Comparison of ENCODE assay signal across 30 cellular contexts in genomic region chr18:59694824-59695223, GRCh38. TPM values are rescaled to one million over a fixed set of nuclear protein-coding genes. Genes with fewer than 3 reads are reported as not detected.
A peak's percentile ranks its signal among the peaks of the same experiment; 100 is the strongest.
DNase-seq lines count a peak whose midpoint lies in the region; ATAC-seq and TF ChIP-seq lines count a peak whose summit lies in the region.
"Had no signal": no experiment of that assay in that cellular context is flagged by ENCODE, and none has a peak within 500 bp of the region (broad histone marks: within the 10 kb centered on the region; RNA-seq: fewer than 3 reads in every experiment).

No MANE protein-coding gene starts in this region.

- peaks cover 96% of the 10 kb centered on the region for H3K27me3 Mint-ChIP-seq in neural crest cell (ENCODE audit: low read depth)
- peaks cover 60% of the 10 kb centered on the region for H3K27me3 Mint-ChIP-seq in activated CD4-positive, alpha-beta memory T cell treated with anti-CD3 and anti-CD28 coated beads, Interleukin-2, amount 10 ng/mL, durations not matched to agents 7 days and 5 days

- H2BK5ac ChIP-seq in IMR-90 (ENCODE audit: low read depth, low read length, poor library complexity, severe bottlenecking) = no peak overlapping the region

- H2AK5ac ChIP-seq in IMR-90 (ENCODE audit: low read depth, low read length) = peak overlapping the region; percentile 56

- H3K4me3 Mint-ChIP-seq in neural crest cell = peak overlapping the region; percentile 6
- H3K4me3 Mint-ChIP-seq in activated CD4-positive, alpha-beta memory T cell treated with anti-CD3 and anti-CD28 coated beads, Interleukin-2, amount 10 ng/mL, durations not matched to agents 7 days and 5 days = no peak overlapping the region
- H3K4me3 Mint-ChIP-seq: activated CD8-positive, alpha-beta T cell treated with anti-CD3 and anti-CD28 coated beads for 36 hours; immature natural killer cell; memory B cell; stimulated activated naive CD8-positive, alpha-beta T cell treated with anti-CD3 and anti-CD28 coated beads, Interleukin-15, amount 100 ng/mL, for 72 hours had no signal

- peak overlapping the region; percentile 6; the same call in 1 of the 2 replicates for H3K23ac ChIP-seq in IMR-90 (ENCODE audit: low read depth, low read length)

- peak overlapping the region in 1 of 2 experiments; percentile 15; a peak in 1 of 4 replicates for H4K8ac ChIP-seq in IMR-90 (ENCODE audit: low read depth in 2 of 2, low read length in 2 of 2)

- H3K18ac ChIP-seq in IMR-90 (ENCODE audit: low read depth, low read length) = peak overlapping the region; percentile 31; the same call in 1 of the 2 replicates

- ATAC-seq in IMR-90 (ENCODE audit: low read depth) (no peak), upper lobe of right lung (no peak), GM19467 (IDR thresholded peaks at IDR 0.05; ENCODE audit: unreplicated experiment) (no peak)
- ATAC-seq: activated CD8-positive, alpha-beta T cell treated with anti-CD3 and anti-CD28 coated beads for 36 hours; HCT116; Panc1; stimulated activated naive CD8-positive, alpha-beta T cell treated with anti-CD3 and anti-CD28 coated beads, Interleukin-15, amount 100 ng/mL, for 72 hours had no signal

- H3K4me1 ChIP-seq in IMR-90 (ENCODE audit: control insufficient read depth, insufficient read depth, low read length) (peaks cover 22% of the 10 kb centered on the region), upper lobe of right lung (peaks cover 10% of the 10 kb centered on the region)
- H3K4me1 ChIP-seq: Caco-2 had no signal

- BruUV-seq in IMR-90 (replicated peaks; lab: Mats Ljungman, UMichigan) = no TSS peak

- H3K9me3 Mint-ChIP-seq in neural crest cell = no peaks in the 10 kb centered on the region
- H3K9me3 Mint-ChIP-seq in activated CD4-positive, alpha-beta memory T cell treated with anti-CD3 and anti-CD28 coated beads, Interleukin-2, amount 10 ng/mL, durations not matched to agents 7 days and 5 days = no peaks in the 10 kb centered on the region
- H3K9me3 Mint-ChIP-seq: activated CD8-positive, alpha-beta T cell treated with anti-CD3 and anti-CD28 coated beads for 36 hours; activated T-helper 2 cell treated with anti-CD3 and anti-CD28 coated beads, Interferon-gamma antibody, Interleukin-2, Interleukin-4, amounts not matched to agents 10 μg/mL and 5 μg/mL and 100 μg/mL, durations not matched to agents 14 hours and 24 hours and 36 hours; memory B cell; stimulated activated naive CD8-positive, alpha-beta T cell treated with anti-CD3 and anti-CD28 coated beads, Interleukin-15, amount 100 ng/mL, for 72 hours had no signal

- peak overlapping the region; percentile 94 for H3K4me2 ChIP-seq in IMR-90 (ENCODE audit: low read depth, low read length)

- no CpG with 5 or more reads among the region's 4 CpGs for WGBS in IMR-90 (ENCODE audit: extremely low coverage in 2 of 2, insufficient read length in 1 of 2), 2 experiments

- peaks cover 25 to 66% of the 10 kb centered on the region in 2 experiments for H3K79me1 ChIP-seq in IMR-90 (ENCODE audit: low read depth in 1 of 2, low read length in 2 of 2)

- H2BK120ac ChIP-seq in IMR-90 (ENCODE audit: low read depth, low read length) = peak overlapping the region; percentile 40; the same call in 1 of the 2 replicates

- H3K4ac ChIP-seq in IMR-90 (ENCODE audit: low read depth, low read length) = peak overlapping the region; percentile 35; the same call in 1 of the 2 replicates

- dilution Hi-C loops in IMR-90 (cut with HindIII; ENCODE audit: low sequenced_read_pairs, unreplicated experiment) = no loop called here

- H3K27ac ChIP-seq in IMR-90 (ENCODE audit: insufficient read depth, low read length) (no peak overlapping the region), upper lobe of right lung (no peak overlapping the region)
- H3K27ac ChIP-seq: spleen, thoracic aorta had no signal

- H3K27me3 ChIP-seq in IMR-90 (ENCODE audit: control insufficient read depth, insufficient read depth, low read length) (no peaks in the 10 kb centered on the region), upper lobe of right lung (peaks cover 35% of the 10 kb centered on the region)

- intact Hi-C loops in IMR-90 (cut with micrococcal nuclease) = loop anchor here (10.0 kb wide), 2 partner anchors 50 to 210 kb away; no protein-coding TSS in a partner anchor
- intact Hi-C loops in upper lobe of right lung (cut with DNase I) = no loop called here

- TF ChIP-seq POLR2A in IMR-90 (IDR thresholded peaks at IDR 0.05; ENCODE audit: low read depth, low read length) = no peak

- H3K36me3 ChIP-seq in IMR-90 (ENCODE audit: control insufficient read depth, insufficient read depth, low read length) (no peaks in the 10 kb centered on the region), upper lobe of right lung (no peaks in the 10 kb centered on the region)
- H3K36me3 ChIP-seq: spleen, thoracic aorta had no signal

- TF ChIP-seq RAD21 in IMR-90 (IDR thresholded peaks at IDR 0.05; ENCODE audit: low read length) = no peak

- no peak overlapping the region for H3K14ac ChIP-seq in IMR-90 (replicated peaks; ENCODE audit: low read depth, low read length)

- H3K56ac ChIP-seq in IMR-90 (ENCODE audit: extremely low read depth, insufficient read depth, low read length) = no peak overlapping the region

- H3K36me3 Mint-ChIP-seq in neural crest cell (ENCODE audit: low read depth) = no peaks in the 10 kb centered on the region
- H3K36me3 Mint-ChIP-seq in activated CD4-positive, alpha-beta memory T cell treated with anti-CD3 and anti-CD28 coated beads, Interleukin-2, amount 10 ng/mL, durations not matched to agents 7 days and 5 days (ENCODE audit: low read depth) = no peaks in the 10 kb centered on the region
- H3K36me3 Mint-ChIP-seq: CD14-positive monocyte, memory B cell had no signal

- H2AFZ ChIP-seq in IMR-90 (replicated peaks; ENCODE audit: low read length, poor library complexity) = no peak overlapping the region

- H4K5ac ChIP-seq in IMR-90 (ENCODE audit: low read depth, low read length) = no peak overlapping the region

- H2BK20ac ChIP-seq in IMR-90 (ENCODE audit: low read depth, low read length) = peak overlapping the region; percentile 14; the same call in 1 of the 2 replicates

- 0 out of 2 replicates have a peak, but pooled peaks cover 6% of the 10 kb centered on the region for H4K20me1 ChIP-seq in IMR-90 (ENCODE audit: insufficient read depth, low read length)

- peaks cover 14% of the 10 kb centered on the region; the same call in 1 of the 2 replicates for H3K9me1 ChIP-seq in IMR-90 (ENCODE audit: insufficient read depth, low read length)

- POLR2A ChIA-PET in IMR-90 (lab: Charles Lee; ENCODE audit: unreplicated experiment) = no interaction called here
- POLR2A ChIA-PET in activated CD4-positive, alpha-beta memory T cell treated with anti-CD3 and anti-CD28 coated beads, Interleukin-2, amount 10 ng/mL, durations not matched to agents 7 days and 5 days (lab: Charles Lee) = no interaction called here

- DNase-seq in IMR-90 (no peak), fibroblast of mammary gland (ENCODE audit: low read depth) (no peak), neural crest cell (ENCODE audit: low read depth, low spot score) (no peak), upper lobe of right lung (no peak)
- DNase-seq in stimulated activated naive CD4-positive, alpha-beta T cell (lab: John Stamatoyannopoulos, UW) = no peak
- no peak for DNase-seq in activated CD4-positive, alpha-beta memory T cell treated with anti-CD3 and anti-CD28 coated beads, Interleukin-2, amount 10 ng/mL, durations not matched to agents 7 days and 5 days
- DNase-seq: activated CD8-positive, alpha-beta memory T cell treated with anti-CD3 and anti-CD28 coated beads, Interleukin-2, amount 50 U/mL, for 48 hours; activated CD8-positive, alpha-beta T cell treated with anti-CD3 and anti-CD28 coated beads for 36 hours; activated naive CD4-positive, alpha-beta T cell treated with anti-CD3 and anti-CD28 coated beads, Interleukin-2, amount 50 U/mL, for 16 hours; Caco-2; immature natural killer cell; Kasumi-1; NCI-H1436 treated with DMSO at 0.1 percent for 48 hours; NCI-H2081 treated with DMSO at 0.1 percent for 48 hours; NCI-H226; NCI-H526 treated with DMSO at 0.1 percent for 48 hours; occipital lobe; SHP77; spleen; stimulated activated CD8-positive, alpha-beta memory T cell treated with anti-CD3 and anti-CD28 coated beads, Interleukin-4, amount 100 ng/mL, for 48 hours; stimulated activated naive CD8-positive, alpha-beta T cell treated with anti-CD3 and anti-CD28 coated beads, Interleukin-15, amount 100 ng/mL, for 72 hours had no signal

- in situ Hi-C loops in IMR-90 (cut with MboI; ENCODE audit: low sequenced_read_pairs) = loop anchor here (10.0 kb wide), 2 partner anchors 60 to 230 kb away; no protein-coding TSS in a partner anchor

- no peaks in the 10 kb centered on the region for H3K9me3 ChIP-seq in IMR-90 (ENCODE audit: control insufficient read depth, insufficient read depth, low read length)
- no peaks in the 10 kb centered on the region for H3K9me3 ChIP-seq in upper lobe of right lung
- H3K9me3 ChIP-seq: Caco-2, spleen, thoracic aorta had no signal

- no peak overlapping the region; the same call in 2 of the 3 replicates for H2BK15ac ChIP-seq in IMR-90 (ENCODE audit: low read depth, low read length)

- H3K9ac ChIP-seq in IMR-90 (ENCODE audit: low read depth, low read length) = no peak overlapping the region

- H3K4me1 Mint-ChIP-seq in neural crest cell = peaks cover 20% of the 10 kb centered on the region
- peaks cover 9% of the 10 kb centered on the region for H3K4me1 Mint-ChIP-seq in activated CD4-positive, alpha-beta memory T cell treated with anti-CD3 and anti-CD28 coated beads, Interleukin-2, amount 10 ng/mL, durations not matched to agents 7 days and 5 days
- H3K4me1 Mint-ChIP-seq: immature natural killer cell had no signal

- H3K27ac Mint-ChIP-seq in neural crest cell (ENCODE audit: unreplicated experiment) = no peak overlapping the region
- H3K27ac Mint-ChIP-seq in activated CD4-positive, alpha-beta memory T cell treated with anti-CD3 and anti-CD28 coated beads, Interleukin-2, amount 10 ng/mL, durations not matched to agents 7 days and 5 days = no peak overlapping the region
- H3K27ac Mint-ChIP-seq: activated CD8-positive, alpha-beta T cell treated with anti-CD3 and anti-CD28 coated beads for 36 hours; activated T-helper 2 cell treated with anti-CD3 and anti-CD28 coated beads, Interferon-gamma antibody, Interleukin-2, Interleukin-4, amounts not matched to agents 10 μg/mL and 5 μg/mL and 100 μg/mL, durations not matched to agents 14 hours and 24 hours and 36 hours; CD14-positive monocyte; immature natural killer cell; memory B cell; stimulated activated naive CD8-positive, alpha-beta T cell treated with anti-CD3 and anti-CD28 coated beads, Interleukin-15, amount 100 ng/mL, for 72 hours had no signal

- CTCF ChIA-PET in IMR-90 (lab: Yijun Ruan, JAX) = no interaction called here
- CTCF ChIA-PET in activated CD4-positive, alpha-beta memory T cell treated with anti-CD3 and anti-CD28 coated beads, Interleukin-2, amount 10 ng/mL, durations not matched to agents 7 days and 5 days (lab: Charles Lee) = no interaction called here

- H2AK9ac ChIP-seq in IMR-90 (replicated peaks; ENCODE audit: low read depth, low read length, poor library complexity) = no peak overlapping the region

- no peak for TF ChIP-seq CTCF in IMR-90 (conservative IDR thresholded peaks at IDR 0.05; ENCODE audit: low read depth, low read length)
- no peak for TF ChIP-seq CTCF in fibroblast of mammary gland (conservative IDR thresholded peaks at IDR 0.05; ENCODE audit: control insufficient read depth, insufficient read depth, low read depth, low read length)
- no peak for TF ChIP-seq CTCF in neural crest cell (conservative IDR thresholded peaks at IDR 0.05)
- no peak for TF ChIP-seq CTCF in upper lobe of right lung (IDR thresholded peaks at IDR 0.05)

- H3K4me3 ChIP-seq in IMR-90 (ENCODE audit: insufficient read depth, low read depth, low read length) (no peak overlapping the region), fibroblast of mammary gland (ENCODE audit: control insufficient read depth, low read depth, low read length) (peak overlapping the region; percentile 85), upper lobe of right lung (peak overlapping the region; percentile 57)
- H3K4me3 ChIP-seq: spleen, thoracic aorta had no signal

- 0 out of 2 replicates have a peak overlapping the region, but pooled peaks have one; percentile 10 for H4K91ac ChIP-seq in IMR-90 (ENCODE audit: insufficient read depth, low read depth, low read length)

RNA-seq across cellular contexts. Expression of gene CCBE1, which starts 2.4 kb away (rescaled TPM):
- total RNA-seq in IMR-90 (2012; rRNA removed) (93.9 and 148 TPM in 2 replicates), neural crest cell (0.18 and 0.33 TPM in 2 replicates), upper lobe of right lung (27.8 TPM)
- 64.8 and 65.1 TPM in 2 replicates for polyA plus RNA-seq in IMR-90 (2012; rRNA removed)
- 37.7 and 114 TPM in 2 replicates for polyA plus RNA-seq in IMR-90 (2012; cell fraction: cytosol; rRNA removed)
- polyA plus RNA-seq in IMR-90 (2012; cell fraction: nucleus; rRNA removed; ENCODE audit: low replicate concordance) = 22.9 and 25.9 TPM in 2 replicates
- not detected for total RNA-seq in activated CD4-positive, alpha-beta memory T cell treated with anti-CD3 and anti-CD28 coated beads, Interleukin-2, amount 10 ng/mL, durations not matched to agents 7 days and 5 days
- total RNA-seq: activated CD8-positive, alpha-beta T cell treated with anti-CD3 and anti-CD28 coated beads for 36 hours; activated T-helper 2 cell treated with anti-CD3 and anti-CD28 coated beads, Interferon-gamma antibody, Interleukin-2, Interleukin-4, amounts not matched to agents 10 μg/mL and 5 μg/mL and 100 μg/mL, durations not matched to agents 14 hours and 24 hours and 36 hours; G401; T-helper 2 cell treated with Interferon-gamma antibody and Interleukin-4, amounts not matched to agents 100 ng/mL and 5 ng/mL, for 36 hours had no signal
- polyA plus RNA-seq: CD14-positive monocyte had no signal

Comparison
In these comparisons a context has a peak if more than half of its experiments do, and no peak if none do; other contexts are left out.
1. RNA of gene CCBE1, which starts 2.4 kb away (total RNA-seq): 93.9 to 148 TPM in IMR-90 and 27.8 TPM in upper lobe of right lung (single experiment); 0.18 to 0.33 TPM in neural crest cell and not detected in activated CD4-positive, alpha-beta memory T cell treated with anti-CD3 and anti-CD28 coated beads, Interleukin-2, amount 10 ng/mL, durations not matched to agents 7 days and 5 days; every median in the first group is over 10 times any median in the second.